ENCODE assay signal across 1 cellular context in genomic region chr22:27674524-27674923, GRCh38.
TF ChIP-seq lines count a peak whose summit lies in the region.

No MANE protein-coding gene starts in this region.

TF ChIP-seq in WTC11, 78 proteins besides CTCF, POLR2A, EP300 and RAD21 (continued from another document):
- no peak for TF ChIP-seq NR1H2 (CRISPR knock-in tag; IDR thresholded peaks at IDR 0.05)
- no peak for TF ChIP-seq ZNF317 (CRISPR knock-in tag; IDR thresholded peaks at IDR 0.05; ENCODE audit: borderline replicate concordance, low read depth)
- TF ChIP-seq, protein P1, sequence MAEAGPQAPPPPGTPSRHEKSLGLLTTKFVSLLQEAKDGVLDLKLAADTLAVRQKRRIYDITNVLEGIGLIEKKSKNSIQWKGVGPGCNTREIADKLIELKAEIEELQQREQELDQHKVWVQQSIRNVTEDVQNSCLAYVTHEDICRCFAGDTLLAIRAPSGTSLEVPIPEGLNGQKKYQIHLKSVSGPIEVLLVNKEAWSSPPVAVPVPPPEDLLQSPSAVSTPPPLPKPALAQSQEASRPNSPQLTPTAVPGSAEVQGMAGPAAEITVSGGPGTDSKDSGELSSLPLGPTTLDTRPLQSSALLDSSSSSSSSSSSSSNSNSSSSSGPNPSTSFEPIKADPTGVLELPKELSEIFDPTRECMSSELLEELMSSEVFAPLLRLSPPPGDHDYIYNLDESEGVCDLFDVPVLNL (CRISPR knock-in tag; IDR thresholded peaks at IDR 0.05; ENCODE audit: borderline replicate concordance, low read depth), result no peak
- no peak for TF ChIP-seq ZNF121 (CRISPR knock-in tag; IDR thresholded peaks at IDR 0.05)
- no peak for TF ChIP-seq TEAD4 (CRISPR knock-in tag; IDR thresholded peaks at IDR 0.05)
- no peak for TF ChIP-seq CREM (CRISPR knock-in tag; IDR thresholded peaks at IDR 0.05)
- no peak for TF ChIP-seq TCF7 (CRISPR knock-in tag; IDR thresholded peaks at IDR 0.05; ENCODE audit: low read depth)
